In genomic region chr6:137782166-137783039, GRCh38 we compare ENCODE assay signal across 25 cellular contexts.
"Had no signal": no experiment of that assay in that cellular context is flagged by ENCODE, and none has a peak within 500 bp of the region (broad histone marks: within the 10 kb centered on the region; RNA-seq: fewer than 3 reads in every experiment).

No MANE protein-coding gene starts in this region.

- H3K27me3 Mint-ChIP-seq: activated naive CD4-positive, alpha-beta T cell treated with anti-CD3 and anti-CD28 coated beads, Interleukin-2, amount 50 U/mL, for 24 hours had no signal

- H3K27ac ChIP-seq: breast epithelium, SJSA1 had no signal

- H3K9me3 Mint-ChIP-seq: activated naive CD4-positive, alpha-beta T cell treated with anti-CD3 and anti-CD28 coated beads, Interleukin-2, amount 50 U/mL, for 24 hours; activated T-helper 1 cell treated with anti-CD3 and anti-CD28 coated beads, Interleukin-12 subunit alpha, Interleukin-12 subunit beta, Interleukin-2, Interleukin-4 antibody, amounts not matched to agents 30 ng/mL and 10 ng/mL and 1 ng/mL, durations not matched to agents 14 hours and 24 hours and 36 hours; WTC11 had no signal

- H3K4me3 ChIP-seq: breast epithelium, SJSA1 had no signal

- H3K36me3 Mint-ChIP-seq: activated naive CD4-positive, alpha-beta T cell treated with anti-CD3 and anti-CD28 coated beads, Interleukin-2, amount 50 U/mL, for 24 hours; WTC11 had no signal

- H3K27me3 ChIP-seq: breast epithelium, SJSA1 had no signal

- H3K27ac Mint-ChIP-seq: activated naive CD4-positive, alpha-beta T cell treated with anti-CD3 and anti-CD28 coated beads, Interleukin-2, amount 50 U/mL, for 24 hours; activated T-helper 1 cell treated with anti-CD3 and anti-CD28 coated beads, Interleukin-12 subunit alpha, Interleukin-12 subunit beta, Interleukin-2, Interleukin-4 antibody, amounts not matched to agents 30 ng/mL and 10 ng/mL and 1 ng/mL, durations not matched to agents 14 hours and 24 hours and 36 hours; WTC11 had no signal

- DNase-seq: activated CD4-positive, alpha-beta T cell treated with anti-CD3 and anti-CD28 coated beads for 48 hours; activated CD4-positive, alpha-beta T cell treated with anti-CD3 and anti-CD28 coated beads, Interleukin-2, amount 50 U/mL, for 4 hours; activated CD4-positive, CD25-positive, alpha-beta regulatory T cell treated with anti-CD3 and anti-CD28 coated beads, Interleukin-2, amount 50 U/mL, for 72 hours; activated CD8-positive, alpha-beta memory T cell treated with anti-CD3 and anti-CD28 coated beads, Interleukin-2, amount 50 U/mL, for 48 hours; activated CD8-positive, alpha-beta T cell treated with anti-CD3 and anti-CD28 coated beads, Interleukin-2, amount 10 ng/mL, durations not matched to agents 7 days and 5 days; activated effector memory CD4-positive, alpha-beta T cell treated with Interleukin-2 at 50 U/mL for 16 hours; activated naive CD4-positive, alpha-beta T cell; activated T-cell treated with anti-CD3 and anti-CD28 coated beads, Interleukin-2, amount 50 U/mL, for 1 hour; aorta; caudate nucleus; NCI-H1105 treated with DMSO at 0.1 percent for 48 hours; NCI-H1436 treated with DMSO at 0.1 percent for 48 hours; NCI-H187; NCI-H2081; NCI-H510A treated with DMSO at 0.1 percent for 48 hours; NCI-H69; PC-3; SHP77; SW 1271 had no signal

- H3K4me1 Mint-ChIP-seq: activated naive CD4-positive, alpha-beta T cell treated with anti-CD3 and anti-CD28 coated beads, Interleukin-2, amount 50 U/mL, for 24 hours had no signal

- H3K36me3 ChIP-seq: breast epithelium, SJSA1 had no signal

- H3K4me3 Mint-ChIP-seq: activated CD8-positive, alpha-beta T cell treated with anti-CD3 and anti-CD28 coated beads, Interleukin-2, amount 10 ng/mL, durations not matched to agents 7 days and 5 days; activated naive CD4-positive, alpha-beta T cell treated with anti-CD3 and anti-CD28 coated beads, Interleukin-2, amount 50 U/mL, for 24 hours; activated T-helper 1 cell treated with anti-CD3 and anti-CD28 coated beads, Interleukin-12 subunit alpha, Interleukin-12 subunit beta, Interleukin-2, Interleukin-4 antibody, amounts not matched to agents 30 ng/mL and 10 ng/mL and 1 ng/mL, durations not matched to agents 14 hours and 24 hours and 36 hours; WTC11 had no signal

- H3K4me1 ChIP-seq: breast epithelium had no signal

- H3K9me3 ChIP-seq: breast epithelium, SJSA1 had no signal

- ATAC-seq: activated CD8-positive, alpha-beta T cell treated with anti-CD3 and anti-CD28 coated beads, Interleukin-2, amount 10 ng/mL, durations not matched to agents 7 days and 5 days; PC-3; SK-N-SH treated with all-trans-retinoic acid at 6 μM for 48 hours; WTC11 had no signal
